ENCODE assay signal across 1 cellular context in genomic region chr1:36187800-36188593, GRCh38.
TF ChIP-seq lines count a peak whose summit lies in the region.

No MANE protein-coding gene starts in this region.

TF ChIP-seq in H1, 55 proteins besides CTCF, POLR2A, EP300 and RAD21:
- no peak for TF ChIP-seq EZH2 (IDR thresholded peaks at IDR 0.05; ENCODE audit: low read depth, low read length, severe bottlenecking)
- no peak for TF ChIP-seq TBP (IDR thresholded peaks at IDR 0.05; ENCODE audit: low read depth, low read length)
- TF ChIP-seq NANOG (IDR thresholded peaks at IDR 0.05; ENCODE audit: insufficient read depth, low read depth, low read length, poor library complexity, severe bottlenecking), result no peak
- TF ChIP-seq YY1 (IDR thresholded peaks at IDR 0.05; ENCODE audit: low read depth, low read length), result 0 out of 2 replicates have a peak, but pooled peaks have one; percentile 18
- TF ChIP-seq PHF8 (conservative IDR thresholded peaks at IDR 0.05; ENCODE audit: low read depth, low read length), result no peak
- no peak for TF ChIP-seq BCL11A (IDR thresholded peaks at IDR 0.05; ENCODE audit: low read depth in 2 of 2, low read length in 2 of 2)
- peak; percentile 25; the same call in 1 of the 2 replicates for TF ChIP-seq USF2 (IDR thresholded peaks at IDR 0.05; ENCODE audit: low read length)
- no peak for TF ChIP-seq CHD1 (IDR thresholded peaks at IDR 0.05; ENCODE audit: low read depth, low read length)
- no peak for TF ChIP-seq E2F6 (IDR thresholded peaks at IDR 0.05)
- TF ChIP-seq CEBPB (IDR thresholded peaks at IDR 0.05; ENCODE audit: low read depth, low read length), result no peak
- no peak for TF ChIP-seq CREB1 (IDR thresholded peaks at IDR 0.05)
- TF ChIP-seq EGR1 (IDR thresholded peaks at IDR 0.05; ENCODE audit: borderline replicate concordance, low read depth, low read length), result 0 out of 2 replicates have a peak, but pooled peaks have one; percentile 46
- no peak for TF ChIP-seq BRCA1 (IDR thresholded peaks at IDR 0.05; ENCODE audit: low read depth, low read length)
- peak; percentile 64; the same call in 1 of the 2 replicates for TF ChIP-seq RBBP5 (IDR thresholded peaks at IDR 0.05; ENCODE audit: borderline replicate concordance, low read depth, low read length)
- TF ChIP-seq HDAC6 (IDR thresholded peaks at IDR 0.05; ENCODE audit: low read depth, low read length), result no peak
- no peak for TF ChIP-seq MAFK (IDR thresholded peaks at IDR 0.05; ENCODE audit: low read depth, low read length)
- TF ChIP-seq GTF2F1 (IDR thresholded peaks at IDR 0.05; ENCODE audit: borderline replicate concordance, low read depth, low read length), result no peak
- peak; percentile 43; the same call in 1 of the 2 replicates for TF ChIP-seq MAX (IDR thresholded peaks at IDR 0.05)
- no peak for TF ChIP-seq KDM4A (IDR thresholded peaks at IDR 0.05; ENCODE audit: low read depth, low read length, severe bottlenecking)
- no peak for TF ChIP-seq JUN (IDR thresholded peaks at IDR 0.05; ENCODE audit: low read depth, low read length)
- TF ChIP-seq RNF2 (IDR thresholded peaks at IDR 0.05; ENCODE audit: borderline replicate concordance, low read depth, low read length, missing control alignments, poor library complexity, severe bottlenecking), result no peak
- TF ChIP-seq ATF3 (IDR thresholded peaks at IDR 0.05; ENCODE audit: insufficient read depth, low read depth, low read length), result 0 out of 2 replicates have a peak, but pooled peaks have one; percentile 2
- peak; percentile 40 for TF ChIP-seq POLR2AphosphoS5 (IDR thresholded peaks at IDR 0.05; ENCODE audit: low read depth, low read length)
- peak; percentile 37; the same call in 1 of the 2 replicates for TF ChIP-seq BACH1 (IDR thresholded peaks at IDR 0.05; ENCODE audit: low read length)
- TF ChIP-seq ATF2 (IDR thresholded peaks at IDR 0.05; ENCODE audit: low read length), result 0 out of 2 replicates have a peak, but pooled peaks have one; percentile 28
- TF ChIP-seq SP1 (IDR thresholded peaks at IDR 0.05; ENCODE audit: low read depth, low read length), result 0 out of 2 replicates have a peak, but pooled peaks have one; percentile 29
- no peak for TF ChIP-seq CBX8 (IDR thresholded peaks at IDR 0.05; ENCODE audit: borderline replicate concordance, low read depth, low read length)
- no peak for TF ChIP-seq JUND (IDR thresholded peaks at IDR 0.05; ENCODE audit: low read length)
- TF ChIP-seq TAF7 (optimal IDR thresholded peaks at IDR 0.05; ENCODE audit: borderline replicate concordance, low read depth, low read length), result peak; percentile 32
- TF ChIP-seq SIN3A (conservative IDR thresholded peaks at IDR 0.05 in 1 of 2, IDR thresholded peaks at IDR 0.05 in 1 of 2; ENCODE audit: low read depth in 1 of 2, low read length in 2 of 2), result peak in 1 of 2 experiments; percentile 43; a peak in 1 of 4 replicates
- no peak for TF ChIP-seq SUZ12 (IDR thresholded peaks at IDR 0.05; ENCODE audit: low read length)
- no peak for TF ChIP-seq KDM1A (IDR thresholded peaks at IDR 0.05; ENCODE audit: borderline replicate concordance, low read length)
- TF ChIP-seq POU5F1 (IDR thresholded peaks at IDR 0.05; ENCODE audit: low read depth, low read length), result no peak
- no peak for TF ChIP-seq SP4 (IDR thresholded peaks at IDR 0.05; ENCODE audit: low read length)
- TF ChIP-seq CTBP2 (IDR thresholded peaks at IDR 0.05; ENCODE audit: borderline replicate concordance, insufficient read depth, insufficient read length, low read length), result no peak
- TF ChIP-seq TCF12 (IDR thresholded peaks at IDR 0.05; ENCODE audit: low read depth, low read length), result no peak
- 0 out of 4 replicates have a peak, but pooled peaks of 1 of the 2 experiments have one; percentile 83 for TF ChIP-seq HDAC2 (IDR thresholded peaks at IDR 0.05; ENCODE audit: borderline replicate concordance in 1 of 2, low read depth in 2 of 2, low read length in 2 of 2)
- TF ChIP-seq TAF1 (IDR thresholded peaks at IDR 0.05; ENCODE audit: low read depth, low read length), result peak; percentile 52; the same call in 1 of the 2 replicates
- no peak for TF ChIP-seq KDM5A (IDR thresholded peaks at IDR 0.05; ENCODE audit: low read length)
- no peak for TF ChIP-seq SRF (IDR thresholded peaks at IDR 0.05; ENCODE audit: low read depth, low read length)
- peak; percentile 60 for TF ChIP-seq ASH2L (IDR thresholded peaks at IDR 0.05; ENCODE audit: low read length)
- TF ChIP-seq NRF1 (IDR thresholded peaks at IDR 0.05; ENCODE audit: low read depth, low read length), result no peak
